In the genomic region with DNA sequence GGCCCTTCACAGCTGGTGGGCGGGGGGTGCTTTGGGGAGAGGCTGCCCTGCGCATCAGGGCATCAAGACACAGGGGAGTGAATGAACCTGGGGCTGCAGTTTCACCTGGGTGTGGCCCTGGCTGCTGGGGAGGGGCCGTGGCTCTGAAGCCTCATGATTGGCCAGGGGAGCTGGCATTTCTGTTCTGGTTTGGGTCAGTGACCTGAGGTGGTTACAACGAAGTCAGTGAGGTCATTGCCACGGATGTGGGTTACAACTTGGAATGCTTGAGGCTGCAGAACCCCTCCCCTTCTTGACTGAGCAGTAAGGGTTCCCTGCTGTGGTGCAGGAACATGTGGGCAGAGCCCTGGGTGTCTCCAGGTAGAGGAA, we compare ENCODE assay signal across 9 cellular contexts. TPM values are rescaled to one million over a fixed set of nuclear protein-coding genes. Genes with fewer than 3 reads are reported as not detected.
A peak's percentile ranks its signal among the peaks of the same experiment; 100 is the strongest.
DNase-seq lines count a peak whose midpoint lies in the region; ATAC-seq and TF ChIP-seq lines count a peak whose summit lies in the region.
"Had no signal": no experiment of that assay in that cellular context is flagged by ENCODE, and none has a peak within 500 bp of the region (broad histone marks: within the 10 kb centered on the region; RNA-seq: fewer than 3 reads in every experiment).

No MANE protein-coding gene starts in this region.

- no peak overlapping the region for H2BK15ac ChIP-seq in mesendoderm (replicated peaks; ENCODE audit: low read depth)

- no peak overlapping the region for H2AK5ac ChIP-seq in mesendoderm (ENCODE audit: low read length)

- H3K4ac ChIP-seq in mesendoderm (ENCODE audit: low read depth, low read length), result no peak overlapping the region

- H3K79me2 ChIP-seq in mesendoderm (ENCODE audit: control insufficient read depth, insufficient read depth, low read length), result no peaks in the 10 kb centered on the region

- no peak overlapping the region for H3K18ac ChIP-seq in mesendoderm (ENCODE audit: low read length)

- no peak for TF ChIP-seq EP300 in tibial nerve (IDR thresholded peaks at IDR 0.05)

- H3K9me3 ChIP-seq in right cardiac atrium (ENCODE audit: control insufficient read depth, low read length), result no peaks in the 10 kb centered on the region
- no peaks in the 10 kb centered on the region for H3K9me3 ChIP-seq in KOPT-K1 (ENCODE audit: insufficient read depth, low read length, poor library complexity, severe bottlenecking)
- no peaks in the 10 kb centered on the region for H3K9me3 ChIP-seq in tibial nerve

- H3K79me1 ChIP-seq in mesendoderm (ENCODE audit: low read length), result peaks cover 2% of the 10 kb centered on the region

- no peak overlapping the region for H2BK120ac ChIP-seq in mesendoderm (ENCODE audit: low read depth, low read length)

- H3K4me1 ChIP-seq in right cardiac atrium (ENCODE audit: control insufficient read depth, insufficient read depth, low read length) (peaks cover 9% of the 10 kb centered on the region), mesendoderm (ENCODE audit: control insufficient read depth, low read depth, low read length) (peaks cover 3% of the 10 kb centered on the region), tibial nerve (peaks cover 0 to 40% (median 20%) of the 10 kb centered on the region in 4 donors)

- intact Hi-C loops in left cardiac atrium (cut with DNase I) (no loop called here), right cardiac atrium (cut with DNase I) (no loop called here)

- no peaks in the 10 kb centered on the region for H3K27me3 ChIP-seq in right cardiac atrium (ENCODE audit: control insufficient read depth, insufficient read depth)
- H3K27me3 ChIP-seq in mesendoderm (ENCODE audit: insufficient read depth, low read length, poor library complexity), result no peaks in the 10 kb centered on the region
- no peaks in the 10 kb centered on the region for H3K27me3 ChIP-seq in tibial nerve

- H2BK5ac ChIP-seq in mesendoderm (ENCODE audit: low read length), result no peak overlapping the region

- 52% methylated on average over 5 of the region's 5 CpGs for WGBS in right cardiac atrium
- no CpG with 5 or more reads among the region's 5 CpGs for WGBS in mesendoderm (ENCODE audit: extremely low coverage, insufficient coverage, low lambda C conversion rate)
- WGBS in tibial nerve, 2 donors, result 45 to 49% methylated on average over 5 of the region's 5 CpGs

- H3K56ac ChIP-seq in mesendoderm (ENCODE audit: low read length), result no peak overlapping the region

- no peak for TF ChIP-seq CTCF in coronary artery (IDR thresholded peaks at IDR 0.05)
- TF ChIP-seq CTCF in tibial nerve (IDR thresholded peaks at IDR 0.05), result no peak

- H3K4me2 ChIP-seq in mesendoderm (ENCODE audit: low read length), result no peak overlapping the region

- DNase-seq in left cardiac atrium (peak; percentile 24), right cardiac atrium (no peak), mesendoderm (peak; percentile 89), coronary artery (ENCODE audit: low spot score) (no peak), hippocampal formation (lab: John Stamatoyannopoulos, UW) (no peak), tibial nerve (ENCODE audit: low spot score in 2 of 2) (no peak)
- DNase-seq in activated T-cell treated with anti-CD3 and anti-CD28 coated beads, Interleukin-2, amount 50 U/mL, for 48 hours, result peak; percentile 70 to 81

- no peak overlapping the region for H3K9ac ChIP-seq in mesendoderm (ENCODE audit: low read length)

- no peak overlapping the region for H3K27ac ChIP-seq in right cardiac atrium (ENCODE audit: low read length)
- peak overlapping the region; percentile 76 for H3K27ac ChIP-seq in KOPT-K1 (ENCODE audit: low read depth, low read length, poor library complexity, severe bottlenecking)
- no peak overlapping the region for H3K27ac ChIP-seq in mesendoderm (ENCODE audit: low read depth, low read length)
- H3K27ac ChIP-seq in coronary artery, result no peak overlapping the region
- H3K27ac ChIP-seq in tibial nerve, result no peak overlapping the region

- no peak overlapping the region for H4K5ac ChIP-seq in mesendoderm (ENCODE audit: low read length)

- H4K8ac ChIP-seq in mesendoderm (ENCODE audit: low read depth, low read length), result no peak overlapping the region

- H3K36me3 ChIP-seq in KOPT-K1 (ENCODE audit: insufficient read depth, low read length) (no peaks in the 10 kb centered on the region), mesendoderm (ENCODE audit: control insufficient read depth, insufficient read depth, low read length) (no peaks in the 10 kb centered on the region), tibial nerve (peaks cover 0 to 39% (median 0%) of the 10 kb centered on the region in 3 donors)

- no peak for ATAC-seq in left cardiac atrium
- no peak for ATAC-seq in right cardiac atrium

- no peak overlapping the region for H3K23ac ChIP-seq in mesendoderm (ENCODE audit: low read length)

- TF ChIP-seq POLR2A in tibial nerve (IDR thresholded peaks at IDR 0.05), result no peak

- H3K4me3 ChIP-seq in right cardiac atrium (ENCODE audit: low read length) (no peak overlapping the region), mesendoderm (ENCODE audit: low read length) (no peak overlapping the region), coronary artery (no peak overlapping the region), tibial nerve (no peak overlapping the region)

RNA-seq across cellular contexts. Expression of gene TCEA2, which starts 3.0 kb away (rescaled TPM):
- total RNA-seq in left cardiac atrium (10 to 100 TPM; 44.7 to 46.4 TPM), right cardiac atrium (10 to 100 TPM; 46.3 to 52.0 (median 50.0) TPM), tibial nerve (10 to 100 TPM; 45.6 to 62.9 (median 59.2) TPM)
- 38.3 TPM for polyA plus RNA-seq in right cardiac atrium
- polyA plus RNA-seq in mesendoderm (2013, experiment 1 of 2), result 29.9 TPM
- 30.7 TPM for polyA plus RNA-seq in mesendoderm (2013, experiment 2 of 2)

RNA-seq across cellular contexts. Expression of gene RGS19, which starts 13.4 kb away (rescaled TPM):
- total RNA-seq in left cardiac atrium (1 to 10 TPM; 9.7 to 10.0 TPM), right cardiac atrium (1 to 10 TPM; 6.3 to 9.1 (median 8.3) TPM), tibial nerve (10 to 100 TPM; 12.9 to 35.7 (median 20.1) TPM)
- polyA plus RNA-seq in right cardiac atrium, result 5.8 TPM
- polyA plus RNA-seq in mesendoderm (2013, experiment 1 of 2), result 11.2 TPM
- polyA plus RNA-seq in mesendoderm (2013, experiment 2 of 2), result 10.0 TPM

RNA-seq across cellular contexts. Expression of gene OPRL1, which starts 13.9 kb away (rescaled TPM):
- under 1 TPM; 0.71 to 0.97 TPM for total RNA-seq in left cardiac atrium
- 1 to 10 TPM in 2 of 4 donors, under 1 TPM in 2; 0.50 to 1.3 (median 1.1) TPM for total RNA-seq in right cardiac atrium
- polyA plus RNA-seq in right cardiac atrium, result 0.81 TPM
- 0.07 TPM for polyA plus RNA-seq in mesendoderm (2013, experiment 1 of 2)
- polyA plus RNA-seq in mesendoderm (2013, experiment 2 of 2), result 0.10 TPM
- total RNA-seq in tibial nerve, result 1 to 10 TPM in 1 of 4 donors, under 1 TPM in 3; 0.21 to 1.5 (median 0.71) TPM

RNA-seq across cellular contexts. Expression of gene SOX18, which starts 16.5 kb away (rescaled TPM):
- 10 to 100 TPM; 39.4 to 83.4 TPM for total RNA-seq in left cardiac atrium
- 10 to 100 TPM; 28.7 to 42.1 (median 41.1) TPM for total RNA-seq in right cardiac atrium
- 26.8 TPM for polyA plus RNA-seq in right cardiac atrium
- 2.0 TPM for polyA plus RNA-seq in mesendoderm (2013, experiment 1 of 2)
- 2.1 TPM for polyA plus RNA-seq in mesendoderm (2013, experiment 2 of 2)
- 10 to 100 TPM in 3 of 4 donors, 1 to 10 TPM in 1; 4.6 to 44.6 (median 21.4) TPM for total RNA-seq in tibial nerve

RNA-seq across cellular contexts. Expression of gene LKAAEAR1, which starts 18.2 kb away (rescaled TPM):
- under 1 TPM in 1 of 2 donors, not detected in 1; 0.41 TPM for total RNA-seq in left cardiac atrium
- under 1 TPM in 3 of 4 donors, not detected in 1; 0.29 to 0.65 (median 0.50) TPM for total RNA-seq in right cardiac atrium
- 0.41 TPM for polyA plus RNA-seq in right cardiac atrium
- polyA plus RNA-seq in mesendoderm (2013, experiment 1 of 2), result 0.14 TPM
- 0.04 TPM for polyA plus RNA-seq in mesendoderm (2013, experiment 2 of 2)
- total RNA-seq in tibial nerve, result 1 to 10 TPM in 1 of 4 donors, under 1 TPM in 2, not detected in 1; 0.59 to 1.3 (median 0.84) TPM
- total RNA-seq: urinary bladder had no signal

Comparison
In these comparisons a context has a peak if more than half of its experiments do, and no peak if none do; other contexts are left out.
1. DNase-seq: peak in left cardiac atrium (single experiment), activated T-cell treated with anti-CD3 and anti-CD28 coated beads, Interleukin-2, amount 50 U/mL, for 48 hours (2 of 2) and mesendoderm (single experiment); none in right cardiac atrium (0 of 3), coronary artery (single experiment), hippocampal formation (0 of 2) and tibial nerve (0 of 2).